ENCODE assay signal across 1 cellular context in the genomic region with DNA sequence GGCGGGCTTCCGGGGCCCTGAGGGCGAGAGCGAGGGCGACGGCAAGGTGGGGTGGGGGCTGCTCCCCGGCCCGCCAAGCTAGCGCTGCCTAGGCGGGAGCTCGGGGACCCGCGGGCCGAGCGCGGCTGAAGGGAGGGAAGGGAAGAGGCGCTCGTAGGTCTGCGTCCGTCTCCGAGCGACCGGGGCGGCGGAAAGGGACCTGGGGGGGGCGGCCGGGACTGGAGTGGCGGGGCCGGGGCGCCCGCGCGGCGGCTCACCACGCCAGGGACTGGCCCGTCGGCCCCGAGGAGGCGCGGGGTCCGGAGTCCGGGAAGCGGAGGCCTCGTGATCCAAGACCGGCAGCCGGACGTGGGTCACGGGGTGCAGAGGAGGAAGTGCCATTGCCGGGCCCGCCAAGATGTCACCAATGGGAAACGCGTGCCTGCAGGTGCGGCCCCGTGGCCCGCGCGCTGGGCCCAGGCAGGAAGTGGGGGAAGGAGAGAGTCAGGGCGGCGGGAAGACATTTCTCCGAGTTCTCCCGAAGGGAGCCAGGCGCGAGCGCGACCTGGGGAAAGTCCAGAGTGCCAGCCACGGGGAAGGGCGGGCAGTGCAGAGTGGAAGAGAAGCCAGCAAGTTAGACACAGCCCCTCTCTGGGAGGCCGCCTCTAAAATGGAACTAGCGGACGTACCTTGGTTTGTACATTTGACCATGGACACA.
A peak's percentile ranks its signal among the peaks of the same experiment; 100 is the strongest.
TF ChIP-seq lines count a peak whose summit lies in the region.

No MANE protein-coding gene starts in this region.

TF ChIP-seq in HepG2, 621 proteins besides CTCF, POLR2A, EP300 and RAD21 (continued from another document and continues in another):
- TF ChIP-seq ATF6 (CRISPR knock-in tag; conservative IDR thresholded peaks at IDR 0.05) (no peak), PRDM4 (CRISPR knock-in tag; IDR thresholded peaks at IDR 0.05; ENCODE audit: borderline replicate concordance) (0 out of 2 replicates have a peak, but pooled peaks have one; percentile 22), ATF1 (CRISPR knock-in tag; IDR thresholded peaks at IDR 0.05) (no peak), ZNF773 (CRISPR knock-in tag; IDR thresholded peaks at IDR 0.05; ENCODE audit: borderline replicate concordance) (peak; percentile 85; the same call in 1 of the 2 replicates), TOE1 (CRISPR knock-in tag; IDR thresholded peaks at IDR 0.05) (0 out of 2 replicates have a peak, but pooled peaks have one; percentile 52), ZNF282 (IDR thresholded peaks at IDR 0.05; ENCODE audit: partially characterized antibody) (no peak), AKNA (CRISPR knock-in tag; IDR thresholded peaks at IDR 0.05; ENCODE audit: borderline replicate concordance) (no peak), ZNF713 (CRISPR knock-in tag; IDR thresholded peaks at IDR 0.05) (no peak), ZNF597 (CRISPR knock-in tag; IDR thresholded peaks at IDR 0.05) (no peak), MBNL3 (CRISPR knock-in tag; conservative IDR thresholded peaks at IDR 0.05) (no peak), ZXDC (CRISPR knock-in tag; IDR thresholded peaks at IDR 0.05) (no peak), TMF1 (CRISPR knock-in tag; IDR thresholded peaks at IDR 0.05; ENCODE audit: low read depth) (no peak), SIX4 (CRISPR knock-in tag; IDR thresholded peaks at IDR 0.05) (peak; percentile 56; the same call in 1 of the 2 replicates), UBTF (CRISPR knock-in tag; IDR thresholded peaks at IDR 0.05) (peak; percentile 84), ZNF776 (CRISPR knock-in tag; IDR thresholded peaks at IDR 0.05) (no peak; the same call in 1 of the 2 replicates), MTA3 (CRISPR knock-in tag; IDR thresholded peaks at IDR 0.05) (no peak), HMGA1 (CRISPR knock-in tag; conservative IDR thresholded peaks at IDR 0.05) (no peak), EED (CRISPR knock-in tag; IDR thresholded peaks at IDR 0.05) (peak; percentile 75; the same call in 1 of the 2 replicates), DPF2 (CRISPR knock-in tag; IDR thresholded peaks at IDR 0.05; ENCODE audit: borderline replicate concordance, low read depth) (no peak), TRIM22 (IDR thresholded peaks at IDR 0.05) (no peak), PITX1 (CRISPR knock-in tag; IDR thresholded peaks at IDR 0.05) (peak; percentile 88), HNRNPLL (IDR thresholded peaks at IDR 0.05; ENCODE audit: low read depth, low read length, poor library complexity, severe bottlenecking) (peak; percentile 34)
- TF ChIP-seq, protein P1, sequence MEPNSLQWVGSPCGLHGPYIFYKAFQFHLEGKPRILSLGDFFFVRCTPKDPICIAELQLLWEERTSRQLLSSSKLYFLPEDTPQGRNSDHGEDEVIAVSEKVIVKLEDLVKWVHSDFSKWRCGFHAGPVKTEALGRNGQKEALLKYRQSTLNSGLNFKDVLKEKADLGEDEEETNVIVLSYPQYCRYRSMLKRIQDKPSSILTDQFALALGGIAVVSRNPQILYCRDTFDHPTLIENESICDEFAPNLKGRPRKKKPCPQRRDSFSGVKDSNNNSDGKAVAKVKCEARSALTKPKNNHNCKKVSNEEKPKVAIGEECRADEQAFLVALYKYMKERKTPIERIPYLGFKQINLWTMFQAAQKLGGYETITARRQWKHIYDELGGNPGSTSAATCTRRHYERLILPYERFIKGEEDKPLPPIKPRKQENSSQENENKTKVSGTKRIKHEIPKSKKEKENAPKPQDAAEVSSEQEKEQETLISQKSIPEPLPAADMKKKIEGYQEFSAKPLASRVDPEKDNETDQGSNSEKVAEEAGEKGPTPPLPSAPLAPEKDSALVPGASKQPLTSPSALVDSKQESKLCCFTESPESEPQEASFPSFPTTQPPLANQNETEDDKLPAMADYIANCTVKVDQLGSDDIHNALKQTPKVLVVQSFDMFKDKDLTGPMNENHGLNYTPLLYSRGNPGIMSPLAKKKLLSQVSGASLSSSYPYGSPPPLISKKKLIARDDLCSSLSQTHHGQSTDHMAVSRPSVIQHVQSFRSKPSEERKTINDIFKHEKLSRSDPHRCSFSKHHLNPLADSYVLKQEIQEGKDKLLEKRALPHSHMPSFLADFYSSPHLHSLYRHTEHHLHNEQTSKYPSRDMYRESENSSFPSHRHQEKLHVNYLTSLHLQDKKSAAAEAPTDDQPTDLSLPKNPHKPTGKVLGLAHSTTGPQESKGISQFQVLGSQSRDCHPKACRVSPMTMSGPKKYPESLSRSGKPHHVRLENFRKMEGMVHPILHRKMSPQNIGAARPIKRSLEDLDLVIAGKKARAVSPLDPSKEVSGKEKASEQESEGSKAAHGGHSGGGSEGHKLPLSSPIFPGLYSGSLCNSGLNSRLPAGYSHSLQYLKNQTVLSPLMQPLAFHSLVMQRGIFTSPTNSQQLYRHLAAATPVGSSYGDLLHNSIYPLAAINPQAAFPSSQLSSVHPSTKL (CRISPR knock-in tag; IDR thresholded peaks at IDR 0.05) = peak; percentile 85
- TF ChIP-seq, protein P2, sequence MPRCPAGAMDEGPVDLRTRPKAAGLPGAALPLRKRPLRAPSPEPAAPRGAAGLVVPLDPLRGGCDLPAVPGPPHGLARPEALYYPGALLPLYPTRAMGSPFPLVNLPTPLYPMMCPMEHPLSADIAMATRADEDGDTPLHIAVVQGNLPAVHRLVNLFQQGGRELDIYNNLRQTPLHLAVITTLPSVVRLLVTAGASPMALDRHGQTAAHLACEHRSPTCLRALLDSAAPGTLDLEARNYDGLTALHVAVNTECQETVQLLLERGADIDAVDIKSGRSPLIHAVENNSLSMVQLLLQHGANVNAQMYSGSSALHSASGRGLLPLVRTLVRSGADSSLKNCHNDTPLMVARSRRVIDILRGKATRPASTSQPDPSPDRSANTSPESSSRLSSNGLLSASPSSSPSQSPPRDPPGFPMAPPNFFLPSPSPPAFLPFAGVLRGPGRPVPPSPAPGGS (CRISPR knock-in tag; IDR thresholded peaks at IDR 0.05) = peak; percentile 48
